ENCODE assay signal across 10 cellular contexts in genomic region chr19:38617283-38617763, GRCh38. TPM values are rescaled to one million over a fixed set of nuclear protein-coding genes. Genes with fewer than 3 reads are reported as not detected.
DNase-seq lines count a peak whose midpoint lies in the region; ATAC-seq and TF ChIP-seq lines count a peak whose summit lies in the region.
"Had no signal": no experiment of that assay in that cellular context is flagged by ENCODE, and none has a peak within 500 bp of the region (broad histone marks: within the 10 kb centered on the region; RNA-seq: fewer than 3 reads in every experiment).

No MANE protein-coding gene starts in this region.

- H3K36me3 ChIP-seq in Caco-2 (ENCODE audit: control insufficient read depth, insufficient read depth, low read length) (peaks cover 1% of the 10 kb centered on the region; the same call in 1 of the 2 replicates), Loucy (ENCODE audit: insufficient read depth, low read length) (peaks cover 4% of the 10 kb centered on the region; the same call in 1 of the 2 replicates), osteoblast (ENCODE audit: insufficient read depth, low read length) (peaks cover 19% of the 10 kb centered on the region)

- TF ChIP-seq CTCF in Caco-2 (IDR thresholded peaks at IDR 0.05; ENCODE audit: insufficient read depth in 1 of 2, low read depth in 1 of 2, low read length in 1 of 2, severe bottlenecking in 1 of 2, unreplicated experiment in 1 of 2) (no peak), Loucy (conservative IDR thresholded peaks at IDR 0.05; ENCODE audit: low read length) (no peak), osteoblast (IDR thresholded peaks at IDR 0.05; ENCODE audit: extremely low read depth, low read depth, low read length) (no peak)

- DNase-seq in Caco-2 (no peak), osteoblast (ENCODE audit: insufficient read length, low spot score, missing footprints) (peak; percentile 19), T-helper 9 cell (no peak), NCI-H774 (lab: John Stamatoyannopoulos, UW) (no peak), AG08395 (ENCODE audit: low spot score) (no peak)
- peak; percentile 22 for DNase-seq in activated naive CD8-positive, alpha-beta T cell treated with anti-CD3 and anti-CD28 coated beads for 36 hours
- DNase-seq: brain microvascular endothelial cell had no signal

- no peak overlapping the region for H3K27ac ChIP-seq in osteoblast (ENCODE audit: low read depth, low read length)
- H3K27ac ChIP-seq: brain microvascular endothelial cell had no signal

- H3K36me3 Mint-ChIP-seq in Caco-2 (ENCODE audit: insufficient read depth, unreplicated experiment), result peaks cover 39% of the 10 kb centered on the region
- H3K36me3 Mint-ChIP-seq in activated naive CD8-positive, alpha-beta T cell treated with anti-CD3 and anti-CD28 coated beads for 36 hours, result peaks cover 40% of the 10 kb centered on the region

- peak overlapping the region; percentile 93 for H3K9ac ChIP-seq in Loucy (ENCODE audit: low read depth, low read length, poor library complexity, severe bottlenecking)

- CTCF ChIA-PET in Caco-2 (lab: Charles Lee), result interaction anchor here (1.0 kb wide), 1 partner anchor 37 kb away, joined by 3 read pairs; no protein-coding TSS in a partner anchor

- H4K20me1 ChIP-seq in Loucy (ENCODE audit: insufficient read depth, low read length, poor library complexity, severe bottlenecking) (peaks cover 12% of the 10 kb centered on the region), osteoblast (ENCODE audit: insufficient read depth, low read length) (peaks cover 10% of the 10 kb centered on the region)

- H2AFZ ChIP-seq in Loucy (ENCODE audit: low read length) (peak overlapping the region; percentile 85), osteoblast (ENCODE audit: low read length) (peak overlapping the region; percentile 97)

- no peak for ATAC-seq in HG03378 (IDR thresholded peaks at IDR 0.05; ENCODE audit: unreplicated experiment)

- peaks cover 7% of the 10 kb centered on the region for H3K4me1 Mint-ChIP-seq in Caco-2 (ENCODE audit: low read depth, unreplicated experiment)
- H3K4me1 Mint-ChIP-seq in activated naive CD8-positive, alpha-beta T cell treated with anti-CD3 and anti-CD28 coated beads for 36 hours, result peaks cover 33% of the 10 kb centered on the region

- H3K9me2 ChIP-seq in Loucy (replicated peaks; ENCODE audit: low read depth, low read length), result no peaks in the 10 kb centered on the region

- H3K4me1 ChIP-seq in Caco-2, result no peaks in the 10 kb centered on the region
- H3K4me1 ChIP-seq in Loucy (ENCODE audit: insufficient read depth, low read length, poor library complexity, severe bottlenecking), result peaks cover 37% of the 10 kb centered on the region
- peaks cover 17% of the 10 kb centered on the region for H3K4me1 ChIP-seq in osteoblast (ENCODE audit: insufficient read depth, low read length)

- H3K4me3 Mint-ChIP-seq in Caco-2 (ENCODE audit: unreplicated experiment), result peak overlapping the region; percentile 41
- peak overlapping the region; percentile 100 for H3K4me3 Mint-ChIP-seq in activated naive CD8-positive, alpha-beta T cell treated with anti-CD3 and anti-CD28 coated beads for 36 hours

- BruUV-seq in Caco-2 (replicated peaks; lab: Mats Ljungman, UMichigan), result no TSS peak

- H3K4me3 ChIP-seq in Caco-2 (ENCODE audit: low read depth, low read length) (no peak overlapping the region), Loucy (ENCODE audit: low read length, poor library complexity, severe bottlenecking) (peak overlapping the region; percentile 88), osteoblast (ENCODE audit: insufficient read depth, low read length) (no peak overlapping the region)

- intact Hi-C loops in Caco-2 (cut with micrococcal nuclease; ENCODE audit: unreplicated experiment), result loop anchor here (5.0 kb wide), 1 partner anchor 75 kb away; no protein-coding TSS in a partner anchor

- peaks cover 6% of the 10 kb centered on the region for H3F3A ChIP-seq in Loucy (ENCODE audit: low read depth)

- POLR2A ChIA-PET in Caco-2 (lab: Charles Lee), result interaction anchor here (2.0 kb wide), 1 partner anchor 243 kb away, joined by 9 read pairs; the partner anchor contains the start of gene PSMD8

- no peaks in the 10 kb centered on the region for H3K27me3 Mint-ChIP-seq in Caco-2 (ENCODE audit: insufficient read depth, unreplicated experiment)
- no peaks in the 10 kb centered on the region for H3K27me3 Mint-ChIP-seq in activated naive CD8-positive, alpha-beta T cell treated with anti-CD3 and anti-CD28 coated beads for 36 hours

- H3K27me3 ChIP-seq in Caco-2 (replicated peaks; ENCODE audit: control insufficient read depth, insufficient read depth, low read length) (no peaks in the 10 kb centered on the region), Loucy (ENCODE audit: insufficient read depth, low read length, poor library complexity, severe bottlenecking) (no peaks in the 10 kb centered on the region), osteoblast (ENCODE audit: insufficient read depth, low read length) (no peaks in the 10 kb centered on the region)
- H3K27me3 ChIP-seq: brain microvascular endothelial cell had no signal

- H3K79me2 ChIP-seq in Loucy (ENCODE audit: insufficient read depth, low read length) (peaks cover 50% of the 10 kb centered on the region), osteoblast (ENCODE audit: insufficient read depth, low read length) (peaks cover 23% of the 10 kb centered on the region)

- H3K27ac Mint-ChIP-seq in Caco-2 (ENCODE audit: unreplicated experiment), result no peak overlapping the region
- H3K27ac Mint-ChIP-seq in activated naive CD8-positive, alpha-beta T cell treated with anti-CD3 and anti-CD28 coated beads for 36 hours, result peak overlapping the region; percentile 98

- H3K9me3 Mint-ChIP-seq in Caco-2 (ENCODE audit: unreplicated experiment), result no peaks in the 10 kb centered on the region
- H3K9me3 Mint-ChIP-seq in activated naive CD8-positive, alpha-beta T cell treated with anti-CD3 and anti-CD28 coated beads for 36 hours, result no peaks in the 10 kb centered on the region

- H3K4me2 ChIP-seq in Loucy (ENCODE audit: low read depth, low read length, poor library complexity, severe bottlenecking), result peak overlapping the region; percentile 88
- H3K4me2 ChIP-seq in osteoblast (ENCODE audit: insufficient read depth, low read length), result no peak overlapping the region

- no peaks in the 10 kb centered on the region for H3K9me3 ChIP-seq in Caco-2
- no peaks in the 10 kb centered on the region for H3K9me3 ChIP-seq in Loucy (ENCODE audit: insufficient read depth, low read depth, low read length)
- no peaks in the 10 kb centered on the region for H3K9me3 ChIP-seq in osteoblast (ENCODE audit: low read depth, low read length)

RNA-seq across cellular contexts. Expression of gene MAP4K1, which starts 0.4 kb away (rescaled TPM):
- total RNA-seq in Caco-2 (2022) (1.7 and 2.4 TPM in 2 replicates), osteoblast (under 0.01 and 0.72 TPM in 2 replicates)
- 100 to 1,000 TPM; 169 TPM for total RNA-seq in activated naive CD8-positive, alpha-beta T cell treated with anti-CD3 and anti-CD28 coated beads for 36 hours
- total RNA-seq: RPMI7951 had no signal

RNA-seq across cellular contexts. Expression of gene EIF3K, which starts 1.7 kb away (rescaled TPM):
- total RNA-seq in Caco-2 (2022), result 354 and 380 TPM in 2 replicates
- 100 to 1,000 TPM; 312 to 321 TPM for total RNA-seq in activated naive CD8-positive, alpha-beta T cell treated with anti-CD3 and anti-CD28 coated beads for 36 hours
- 210 and 317 TPM in 2 replicates for total RNA-seq in osteoblast

RNA-seq across cellular contexts. Expression of gene ACTN4, which starts 30.1 kb away (rescaled TPM):
- total RNA-seq in Caco-2 (2022) (605 and 658 TPM in 2 replicates), osteoblast (204 and 229 TPM in 2 replicates)
- 100 to 1,000 TPM; 160 to 171 TPM for total RNA-seq in activated naive CD8-positive, alpha-beta T cell treated with anti-CD3 and anti-CD28 coated beads for 36 hours

Comparison
In these comparisons a context has a peak if more than half of its experiments do, and no peak if none do; other contexts are left out.
1. DNase-seq: peak in activated naive CD8-positive, alpha-beta T cell treated with anti-CD3 and anti-CD28 coated beads for 36 hours (single experiment) and osteoblast (single experiment); none in Caco-2 (0 of 2), T-helper 9 cell (single experiment), NCI-H774 (single experiment) and AG08395 (single experiment).
2. RNA of gene MAP4K1, which starts 0.4 kb away (total RNA-seq): 169 TPM in activated naive CD8-positive, alpha-beta T cell treated with anti-CD3 and anti-CD28 coated beads for 36 hours; 1.7 to 2.4 TPM in Caco-2 and under 0.01 to 0.72 TPM in osteoblast; every median in the first group is over 10 times any median in the second.